In genomic region chr2:207362716-207363115, GRCh38 we compare ENCODE assay signal across 30 cellular contexts.
"Had no signal": no experiment of that assay in that cellular context is flagged by ENCODE, and none has a peak within 500 bp of the region (broad histone marks: within the 10 kb centered on the region; RNA-seq: fewer than 3 reads in every experiment).

No MANE protein-coding gene starts in this region.

- DNase-seq: activated B cell treated with CpG ODN at 0.5 μM for 24 hours; activated CD4-positive, alpha-beta memory T cell treated with anti-CD3 and anti-CD28 coated beads, Interleukin-2, amount 10 ng/mL, durations not matched to agents 7 days and 5 days; activated CD4-positive, alpha-beta T cell treated with anti-CD3 and anti-CD28 coated beads for 4 hours; activated CD4-positive, CD25-positive, alpha-beta regulatory T cell treated with anti-CD3 and anti-CD28 coated beads, Interleukin-2, amount 50 U/mL, for 72 hours; activated CD8-positive, alpha-beta memory T cell treated with anti-CD3 and anti-CD28 coated beads for 24 hours; activated CD8-positive, alpha-beta memory T cell treated with anti-CD3 and anti-CD28 coated beads, Interleukin-2, amount 10 ng/mL, durations not matched to agents 7 days and 5 days; activated CD8-positive, alpha-beta memory T cell treated with anti-CD3 and anti-CD28 coated beads, Interleukin-2, amount 50 U/mL, for 48 hours; activated effector memory CD4-positive, alpha-beta T cell treated with anti-CD3 and anti-CD28 coated beads, Interleukin-2, amount 50 U/mL, for 16 hours; activated naive CD4-positive, alpha-beta T cell; activated naive CD4-positive, alpha-beta T cell treated with anti-CD3 and anti-CD28 coated beads, Interleukin-2, amount 50 U/mL, for 16 hours; activated naive CD8-positive, alpha-beta T cell treated with anti-CD3 and anti-CD28 coated beads for 36 hours; activated T-cell treated with anti-CD3 and anti-CD28 coated beads, Interleukin-2, amount 50 U/mL, for 48 hours; body of pancreas; NCI-H1105 treated with DMSO at 0.1 percent for 48 hours; NCI-H1436; NCI-H1694; NCI-H1930; NCI-H2081 treated with DMSO at 0.1 percent for 48 hours; NCI-H226; NCI-H446 treated with DMSO at 0.1 percent for 48 hours; NCI-H524; NCI-H69; SHP77; SK-N-SH had no signal

- H3K9me3 Mint-ChIP-seq: activated B cell treated with CpG ODN at 0.5 μM for 24 hours; activated naive CD8-positive, alpha-beta T cell treated with anti-CD3 and anti-CD28 coated beads for 36 hours; T-helper 1 cell treated with Interleukin-12 subunit alpha and Interleukin-12 subunit beta and Interleukin-4 antibody, amounts not matched to agents 30 μg/mL and 1 μg/mL, for 36 hours had no signal

- H3K36me3 Mint-ChIP-seq: activated CD8-positive, alpha-beta memory T cell treated with anti-CD3 and anti-CD28 coated beads, Interleukin-2, amount 10 ng/mL, durations not matched to agents 7 days and 5 days; activated naive CD8-positive, alpha-beta T cell treated with anti-CD3 and anti-CD28 coated beads for 36 hours had no signal

- H3K36me3 ChIP-seq: breast epithelium, SJSA1 had no signal

- H3K4me1 Mint-ChIP-seq: activated B cell treated with CpG ODN at 0.5 μM for 24 hours; activated CD4-positive, alpha-beta memory T cell treated with anti-CD3 and anti-CD28 coated beads, Interleukin-2, amount 10 ng/mL, durations not matched to agents 7 days and 5 days; activated CD8-positive, alpha-beta memory T cell treated with anti-CD3 and anti-CD28 coated beads, Interleukin-2, amount 10 ng/mL, durations not matched to agents 7 days and 5 days; activated naive CD8-positive, alpha-beta T cell treated with anti-CD3 and anti-CD28 coated beads for 36 hours had no signal

- H3K27ac ChIP-seq: body of pancreas, breast epithelium, SJSA1, VCaP had no signal

- H3K9ac ChIP-seq: SK-N-SH had no signal

- H3K27me3 Mint-ChIP-seq: activated CD4-positive, alpha-beta memory T cell treated with anti-CD3 and anti-CD28 coated beads, Interleukin-2, amount 10 ng/mL, durations not matched to agents 7 days and 5 days; activated naive CD8-positive, alpha-beta T cell treated with anti-CD3 and anti-CD28 coated beads for 36 hours had no signal

- H3K4me2 ChIP-seq: SK-N-SH had no signal

- H3K4me3 ChIP-seq: body of pancreas, breast epithelium, K562, SJSA1 had no signal

- H3K4me3 Mint-ChIP-seq: activated B cell treated with CpG ODN at 0.5 μM for 24 hours; activated CD4-positive, alpha-beta memory T cell treated with anti-CD3 and anti-CD28 coated beads, Interleukin-2, amount 10 ng/mL, durations not matched to agents 7 days and 5 days; activated CD8-positive, alpha-beta memory T cell treated with anti-CD3 and anti-CD28 coated beads, Interleukin-2, amount 10 ng/mL, durations not matched to agents 7 days and 5 days; activated naive CD8-positive, alpha-beta T cell treated with anti-CD3 and anti-CD28 coated beads for 36 hours; T-helper 1 cell treated with Interleukin-12 subunit alpha and Interleukin-12 subunit beta and Interleukin-4 antibody, amounts not matched to agents 30 μg/mL and 1 μg/mL, for 36 hours; T-helper 2 cell treated with Interferon-gamma antibody and Interleukin-4, amounts not matched to agents 5 μg/mL and 100 μg/mL, for 36 hours had no signal

- H3K9me3 ChIP-seq: body of pancreas, breast epithelium, SJSA1, SK-N-SH had no signal

- H3K27ac Mint-ChIP-seq: activated B cell treated with CpG ODN at 0.5 μM for 24 hours; activated CD4-positive, alpha-beta memory T cell treated with anti-CD3 and anti-CD28 coated beads, Interleukin-2, amount 10 ng/mL, durations not matched to agents 7 days and 5 days; activated CD8-positive, alpha-beta memory T cell treated with anti-CD3 and anti-CD28 coated beads, Interleukin-2, amount 10 ng/mL, durations not matched to agents 7 days and 5 days; activated naive CD8-positive, alpha-beta T cell treated with anti-CD3 and anti-CD28 coated beads for 36 hours; T-helper 1 cell treated with Interleukin-12 subunit alpha and Interleukin-12 subunit beta and Interleukin-4 antibody, amounts not matched to agents 30 μg/mL and 1 μg/mL, for 36 hours; T-helper 2 cell treated with Interferon-gamma antibody and Interleukin-4, amounts not matched to agents 5 μg/mL and 100 μg/mL, for 36 hours had no signal

- H3K4me1 ChIP-seq: body of pancreas, breast epithelium, SJSA1 had no signal

- H3K27me3 ChIP-seq: body of pancreas, breast epithelium, SJSA1 had no signal
